10 cellular contexts compared by ENCODE assay signal in genomic region chr15:69081310-69082004, GRCh38.
DNase-seq lines count a peak whose midpoint lies in the region; ATAC-seq and TF ChIP-seq lines count a peak whose summit lies in the region.
"Had no signal": no experiment of that assay in that cellular context is flagged by ENCODE, and none has a peak within 500 bp of the region (broad histone marks: within the 10 kb centered on the region; RNA-seq: fewer than 3 reads in every experiment).

No MANE protein-coding gene starts in this region.

- no TSS peak for BruUV-seq in Caco-2 (replicated peaks; lab: Mats Ljungman, UMichigan)

- H3K9me3 Mint-ChIP-seq in Caco-2 (ENCODE audit: unreplicated experiment) = no peaks in the 10 kb centered on the region

- no peak overlapping the region for H3K4me3 Mint-ChIP-seq in Caco-2 (ENCODE audit: unreplicated experiment)

- no peak overlapping the region for H3K27ac ChIP-seq in iPS-18a (ENCODE audit: low read length)
- H3K27ac ChIP-seq: SJSA1 had no signal

- H3K9me3 ChIP-seq in Caco-2 = no peaks in the 10 kb centered on the region
- H3K9me3 ChIP-seq in iPS-18a (ENCODE audit: control insufficient read depth, low read depth, low read length) = no peaks in the 10 kb centered on the region
- H3K9me3 ChIP-seq: SJSA1 had no signal

- POLR2A ChIA-PET in Caco-2 (lab: Charles Lee) = no interaction called here

- H3K4me1 Mint-ChIP-seq in Caco-2 (ENCODE audit: low read depth, unreplicated experiment) = no peaks in the 10 kb centered on the region

- H3K4me3 ChIP-seq in Caco-2 (ENCODE audit: low read depth, low read length) (no peak overlapping the region), astrocyte of the spinal cord (ENCODE audit: low read depth, low read length) (no peak overlapping the region), iPS-18a (ENCODE audit: low read length) (peak overlapping the region; percentile 23), skeletal muscle cell (ENCODE audit: low read depth, low read length) (no peak overlapping the region)
- H3K4me3 ChIP-seq: SJSA1 had no signal

- peaks cover 9% of the 10 kb centered on the region for H3K27me3 Mint-ChIP-seq in Caco-2 (ENCODE audit: insufficient read depth, unreplicated experiment)

- no peak for ATAC-seq in HG03039 (IDR thresholded peaks at IDR 0.05; ENCODE audit: unreplicated experiment)

- H3K36me3 Mint-ChIP-seq in Caco-2 (ENCODE audit: insufficient read depth, unreplicated experiment) = no peaks in the 10 kb centered on the region

- in situ Hi-C loops in astrocyte of the spinal cord (cut with HindIII; ENCODE audit: low sequenced_read_pairs) = no loop called here

- H3K4me1 ChIP-seq in Caco-2 (no peaks in the 10 kb centered on the region), iPS-18a (ENCODE audit: control insufficient read depth, low read depth, low read length) (peaks cover 46% of the 10 kb centered on the region)

- peak overlapping the region; percentile 7 for H3K27ac Mint-ChIP-seq in Caco-2 (ENCODE audit: unreplicated experiment)

- H3K27me3 ChIP-seq in Caco-2 (replicated peaks; ENCODE audit: control insufficient read depth, insufficient read depth, low read length) = no peaks in the 10 kb centered on the region
- peaks cover 15% of the 10 kb centered on the region for H3K27me3 ChIP-seq in iPS-18a (ENCODE audit: control insufficient read depth, insufficient read depth, low read length)
- H3K27me3 ChIP-seq: SJSA1 had no signal

- CTCF ChIA-PET in Caco-2 (lab: Charles Lee) = no interaction called here

- no peak overlapping the region for H3K9ac ChIP-seq in iPS-18a (ENCODE audit: low read length)

- H3K36me3 ChIP-seq in Caco-2 (ENCODE audit: control insufficient read depth, insufficient read depth, low read length) (no peaks in the 10 kb centered on the region), iPS-18a (ENCODE audit: control insufficient read depth, low read depth, low read length) (no peaks in the 10 kb centered on the region)
- H3K36me3 ChIP-seq: SJSA1 had no signal

- DNase-seq in Caco-2 (no peak), astrocyte of the spinal cord (ENCODE audit: low read depth, low spot score) (peak; percentile 13), skeletal muscle cell (ENCODE audit: low read depth) (peak; percentile 14), germinal center (ENCODE audit: low spot score) (no peak), posterior cingulate gyrus (no peak)
- no peak for DNase-seq in activated naive CD4-positive, alpha-beta T cell (lab: John Stamatoyannopoulos, UW)
- DNase-seq: stimulated activated naive CD4-positive, alpha-beta T cell had no signal

- TF ChIP-seq CTCF in Caco-2 (IDR thresholded peaks at IDR 0.05; ENCODE audit: insufficient read depth in 1 of 2, low read depth in 1 of 2, low read length in 1 of 2, severe bottlenecking in 1 of 2, unreplicated experiment in 1 of 2) (no peak), astrocyte of the spinal cord (IDR thresholded peaks at IDR 0.05; ENCODE audit: low read depth, low read length) (no peak)

- intact Hi-C loops in Caco-2 (cut with micrococcal nuclease; ENCODE audit: unreplicated experiment) = no loop called here
- intact Hi-C loops in posterior cingulate gyrus (cut with DNase I) = no loop called here

Comparison
In these comparisons a context has a peak if more than half of its experiments do, and no peak if none do; other contexts are left out.
1. DNase-seq: peak in astrocyte of the spinal cord (single experiment) and skeletal muscle cell (single experiment); none in Caco-2 (0 of 2), germinal center (single experiment), activated naive CD4-positive, alpha-beta T cell (0 of 4) and posterior cingulate gyrus (0 of 10).